Comparison of ENCODE assay signal across 8 cellular contexts in the genomic region with DNA sequence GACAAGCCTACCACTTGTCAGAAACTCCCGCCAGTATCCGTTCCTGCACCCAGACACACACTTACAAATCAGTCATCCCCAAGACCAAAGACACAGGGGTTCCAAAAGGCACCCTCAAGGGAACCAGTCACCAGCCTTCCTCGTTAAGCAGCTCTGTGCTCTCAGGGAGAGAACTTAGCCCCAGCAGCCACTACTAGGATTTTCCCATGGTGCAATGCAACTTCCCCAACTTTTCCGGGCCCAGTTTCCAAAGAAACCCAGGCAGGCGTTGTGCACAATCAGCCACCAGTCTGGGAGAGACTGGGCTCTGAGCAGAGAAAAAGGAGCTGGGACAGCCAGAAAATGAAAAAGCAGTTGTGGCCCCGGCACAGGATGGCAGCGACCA. TPM values are rescaled to one million over a fixed set of nuclear protein-coding genes. Genes with fewer than 3 reads are reported as not detected.
A peak's percentile ranks its signal among the peaks of the same experiment; 100 is the strongest.
DNase-seq lines count a peak whose midpoint lies in the region; ATAC-seq, FAIRE-seq and TF ChIP-seq lines count a peak whose summit lies in the region.

No MANE protein-coding gene starts in this region.

- TF ChIP-seq CTCF in AG10803 (conservative IDR thresholded peaks at IDR 0.05; ENCODE audit: low read length) (no peak), GM12878 (IDR thresholded peaks at IDR 0.05 in 2 of 3, conservative IDR thresholded peaks at IDR 0.05 in 1 of 3; ENCODE audit: control insufficient read depth in 2 of 3, extremely low read depth in 1 of 3, insufficient read depth in 1 of 3, low read depth in 3 of 3, low read length in 3 of 3) (no peak), omental fat pad (IDR thresholded peaks at IDR 0.05) (no peak)

- H3K79me2 ChIP-seq in GM12878 (ENCODE audit: control insufficient read depth, insufficient read depth, low read length): no peaks in the 10 kb centered on the region; the same call in none of the 2 replicates

- H3K9me3 ChIP-seq in GM12878 (replicated peaks; ENCODE audit: control insufficient read depth, insufficient read depth, low read length): no peaks in the 10 kb centered on the region; the same call in 2 of the 3 replicates
- no peaks in the 10 kb centered on the region for H3K9me3 ChIP-seq in iPS-18c (ENCODE audit: control insufficient read depth, insufficient read depth, low read length)

- no TSS peak for BruUV-seq in GM12878 (replicated peaks; lab: Mats Ljungman, UMichigan)

- CTCF ChIA-PET in GM12878 (lab: Yijun Ruan, JAX): interaction anchor here (0.7 to 1.0 kb wide), 2 partner anchors 15 to 742 kb away, joined by 4 read pairs; no protein-coding TSS in a partner anchor

- H3K27ac ChIP-seq in GM12878 (ENCODE audit: control insufficient read depth, insufficient read depth) (no peak overlapping the region), skin epidermis (peak overlapping the region in 18 of 21 experiments; percentile 55 to 93 (median 83))

- FAIRE-seq in GM12878 (lab: Jason Lieb, UNC): no peak

- intact Hi-C loops in GM12878 (cut with micrococcal nuclease; ENCODE audit: unreplicated experiment): loop anchor here (5.0 kb wide), 1 partner anchor 78 kb away; no protein-coding TSS in a partner anchor

- 48% methylated on average over 7 of the region's 7 CpGs for WGBS in GM12878 (ENCODE audit: insufficient coverage, insufficient replicate concordance, low lambda C conversion rate, missing lambda C conversion rate)

- H3K9ac ChIP-seq in GM12878 (ENCODE audit: control insufficient read depth, insufficient read depth, low read length): peak overlapping the region; percentile 42

- ATAC-seq in GM12878: no peak; the same call in 2 of the 3 replicates
- no peak for ATAC-seq in omental fat pad (ENCODE audit: low FRiP score)
- ATAC-seq in GM18909 (IDR thresholded peaks at IDR 0.05; ENCODE audit: poor library complexity, unreplicated experiment): no peak

- peak overlapping the region; percentile 88 for H2AFZ ChIP-seq in GM12878 (ENCODE audit: control insufficient read depth, low read depth, low read length)

- no peaks in the 10 kb centered on the region for H3K36me3 ChIP-seq in GM12878 (ENCODE audit: control insufficient read depth in 2 of 2, insufficient read depth in 2 of 2, low read length in 1 of 2)

- H3K4me3 ChIP-seq in AG10803 (ENCODE audit: low read length): peak overlapping the region; percentile 85
- H3K4me3 ChIP-seq in GM12878: peak overlapping the region; percentile 77
- H3K4me3 ChIP-seq in iPS-18c (ENCODE audit: insufficient read depth, low read depth, low read length): peak overlapping the region; percentile 72
- peak overlapping the region; percentile 38 to 83 (median 64) for H3K4me3 ChIP-seq in skin epidermis

- no peaks in the 10 kb centered on the region for H4K20me1 ChIP-seq in GM12878 (ENCODE audit: control insufficient read depth, insufficient read depth)

- H3K4me1 ChIP-seq in GM12878 (ENCODE audit: control insufficient read depth, insufficient read depth, low read length): peaks cover 12% of the 10 kb centered on the region

- no peak for TF ChIP-seq RAD21 in GM12878 (IDR thresholded peaks at IDR 0.05; ENCODE audit: insufficient read depth, low read depth, low read length)

- peak overlapping the region; percentile 91 for H3K4me2 ChIP-seq in GM12878 (ENCODE audit: control insufficient read depth, insufficient read depth)

- no peak for TF ChIP-seq POLR2A in GM12878 (IDR thresholded peaks at IDR 0.05; ENCODE audit: low read depth, low read length)

- in situ Hi-C loops in GM12878 (cut with MboI): no loop called here

- peaks cover 6 to 12% of the 10 kb centered on the region in 2 experiments for H3K27me3 ChIP-seq in GM12878 (replicated peaks in 1 of 2; ENCODE audit: control insufficient read depth in 2 of 2, insufficient read depth in 2 of 2, low read length in 1 of 2)

- SMC1A ChIA-PET in GM12878 (lab: Charles Lee; ENCODE audit: uncharacterized antibody, unreplicated experiment): interaction anchor here (0.7 to 1.3 kb wide), 2 partner anchors 14 to 78 kb away, joined by 3 read pairs; no protein-coding TSS in a partner anchor

- no peak for TF ChIP-seq EP300 in GM12878 (IDR thresholded peaks at IDR 0.05; ENCODE audit: borderline replicate concordance in 1 of 2, control insufficient read depth in 1 of 2, low read depth in 2 of 2, low read length in 2 of 2)

- DNase-seq in AG10803 (ENCODE audit: low read depth) (peak; percentile 49), HK-2 (ENCODE audit: unreplicated experiment) (peak; percentile 49), GM12878 (ENCODE audit: low read depth, low spot score) (no peak), omental fat pad (ENCODE audit: low spot score) (no peak), NOMO-1 treated with dmso at 0.1 percent for 144 hours (lab: John Stamatoyannopoulos, UW; ENCODE audit: unreplicated experiment) (no peak)

- RAD21 ChIA-PET in GM12878 (lab: Charles Lee; ENCODE audit: unreplicated experiment): no interaction called here

- POLR2A ChIA-PET in GM12878 (lab: Charles Lee): no interaction called here

TF ChIP-seq in GM12878, 131 proteins besides CTCF, POLR2A, EP300 and RAD21:
- TF ChIP-seq ATF7 (IDR thresholded peaks at IDR 0.05; ENCODE audit: low read depth): no peak
- no peak for TF ChIP-seq BCL11A (IDR thresholded peaks at IDR 0.05; ENCODE audit: low read depth, low read length)
- TF ChIP-seq NR2C2 (IDR thresholded peaks at IDR 0.05; ENCODE audit: borderline replicate concordance, control insufficient read depth, insufficient read length, low read depth): no peak
- TF ChIP-seq SMAD1 (IDR thresholded peaks at IDR 0.05; ENCODE audit: low read depth, partially characterized antibody): no peak
- TF ChIP-seq SUPT20H (IDR thresholded peaks at IDR 0.05; ENCODE audit: borderline replicate concordance, control insufficient read depth, low read depth, low read length): no peak
- TF ChIP-seq, protein P1, sequence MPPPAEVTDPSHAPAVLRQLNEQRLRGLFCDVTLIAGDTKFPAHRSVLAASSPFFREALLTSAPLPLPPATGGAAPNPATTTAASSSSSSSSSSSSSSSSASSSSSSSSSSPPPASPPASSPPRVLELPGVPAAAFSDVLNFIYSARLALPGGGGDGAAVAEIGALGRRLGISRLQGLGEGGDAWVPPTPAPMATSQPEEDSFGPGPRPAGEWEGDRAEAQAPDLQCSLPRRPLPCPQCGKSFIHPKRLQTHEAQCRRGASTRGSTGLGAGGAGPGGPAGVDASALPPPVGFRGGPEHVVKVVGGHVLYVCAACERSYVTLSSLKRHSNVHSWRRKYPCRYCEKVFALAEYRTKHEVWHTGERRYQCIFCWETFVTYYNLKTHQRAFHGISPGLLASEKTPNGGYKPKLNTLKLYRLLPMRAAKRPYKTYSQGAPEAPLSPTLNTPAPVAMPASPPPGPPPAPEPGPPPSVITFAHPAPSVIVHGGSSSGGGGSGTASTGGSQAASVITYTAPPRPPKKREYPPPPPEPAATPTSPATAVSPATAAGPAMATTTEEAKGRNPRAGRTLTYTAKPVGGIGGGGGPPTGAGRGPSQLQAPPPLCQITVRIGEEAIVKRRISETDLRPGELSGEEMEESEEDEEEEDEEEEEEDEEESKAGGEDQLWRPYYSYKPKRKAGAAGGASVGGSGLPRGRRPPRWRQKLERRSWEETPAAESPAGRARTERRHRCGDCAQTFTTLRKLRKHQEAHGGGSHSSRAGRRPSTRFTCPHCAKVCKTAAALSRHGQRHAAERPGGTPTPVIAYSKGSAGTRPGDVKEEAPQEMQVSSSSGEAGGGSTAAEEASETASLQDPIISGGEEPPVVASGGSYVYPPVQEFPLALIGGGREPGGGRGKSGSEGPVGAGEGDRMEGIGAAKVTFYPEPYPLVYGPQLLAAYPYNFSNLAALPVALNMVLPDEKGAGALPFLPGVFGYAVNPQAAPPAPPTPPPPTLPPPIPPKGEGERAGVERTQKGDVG (CRISPR knock-in tag; IDR thresholded peaks at IDR 0.05): no peak
- no peak for TF ChIP-seq CHD1 (IDR thresholded peaks at IDR 0.05; ENCODE audit: low read depth, low read length)
- no peak for TF ChIP-seq YY1 (IDR thresholded peaks at IDR 0.05; ENCODE audit: low read depth, low read length)
- TF ChIP-seq RCOR1 (conservative IDR thresholded peaks at IDR 0.05; ENCODE audit: low read depth, low read length): no peak
- TF ChIP-seq MYC (IDR thresholded peaks at IDR 0.05; ENCODE audit: insufficient read depth, insufficient read length, insufficient replicate concordance, low read length, severe bottlenecking): no peak
- TF ChIP-seq BMI1 (IDR thresholded peaks at IDR 0.05; ENCODE audit: borderline replicate concordance): no peak
- no peak for TF ChIP-seq EGR1 (IDR thresholded peaks at IDR 0.05; ENCODE audit: borderline replicate concordance in 1 of 2, low read depth in 2 of 2, low read length in 2 of 2)
- TF ChIP-seq CBX3 (IDR thresholded peaks at IDR 0.05; ENCODE audit: borderline replicate concordance, low read depth): no peak
- no peak for TF ChIP-seq RUNX3 (IDR thresholded peaks at IDR 0.05; ENCODE audit: low read length)
- TF ChIP-seq CBFB (IDR thresholded peaks at IDR 0.05; ENCODE audit: low read depth): no peak
TF ChIP-seq in GM12878: peak in this region for 0.

RNA-seq across cellular contexts. Expression of a gene that starts 1.2 kb away (rescaled TPM):
- total RNA-seq in GM12878 (2013; cell fraction: nucleolus; rRNA removed): 13.3 and 16.7 TPM in 2 replicates
- 2.4 and 2.8 TPM in 2 replicates for total RNA-seq in GM12878 (2014; rRNA removed)
- 2.3 and 2.7 TPM in 2 replicates for total RNA-seq in GM12878 (2014; rRNA removed; fragmentation: Illumina TruSeq; extraction: Trizol)
- total RNA-seq in GM12878 (2021): 5.4 and 6.6 TPM in 2 replicates
- polyA plus RNA-seq in GM12878 (2011; ENCODE audit: low read depth): 1.8 TPM
- 4.3 and 4.4 TPM in 2 replicates for polyA plus RNA-seq in GM12878 (2011; rRNA removed)
- 5.7 and 6.3 TPM in 2 replicates for polyA plus RNA-seq in GM12878 (2011; cell fraction: cytosol; rRNA removed)
- polyA plus RNA-seq in GM12878 (2011; cell fraction: nucleus; rRNA removed): 47.0 and 47.1 TPM in 2 replicates
- 2.6 and 3.8 TPM in 2 replicates for polyA plus RNA-seq in GM12878 (2012)
- 2.7 and 3.6 TPM in 2 replicates for polyA plus RNA-seq in GM12878 (2014; fragmentation: Illumina TruSeq; extraction: Trizol)
- polyA plus RNA-seq in GM12878 (2014; fragmentation: Nextera tagmentation; extraction: Ambion mirVana): under 1 TPM; 0.18 to 0.22 TPM
- 3.7 and 5.3 TPM in 2 replicates for polyA plus RNA-seq in GM12878 (2014; rRNA removed)
- polyA plus RNA-seq in GM12878 (2016; fragmentation: Nextera tagmentation; extraction: Ambion mirVana): under 1 TPM; 0.55 to 0.88 TPM
- 6.6 and 8.6 TPM in 2 replicates for polyA minus RNA-seq in GM12878 (2011; rRNA and poly(A)+ RNA removed)
- 3.2 and 3.5 TPM in 2 replicates for polyA minus RNA-seq in GM12878 (2011; cell fraction: cytosol; rRNA and poly(A)+ RNA removed)
- 7.5 and 17.6 TPM in 2 replicates for polyA minus RNA-seq in GM12878 (2011; cell fraction: nucleus; rRNA and poly(A)+ RNA removed)
- total RNA-seq in omental fat pad: 10 to 100 TPM; 28.1 to 42.7 (median 38.3) TPM

Comparison
In these comparisons a context has a peak if more than half of its experiments do, and no peak if none do; other contexts are left out.
1. DNase-seq: peak in AG10803 (single experiment) and HK-2 (single experiment); none in GM12878 (single experiment), omental fat pad (single experiment) and NOMO-1 treated with dmso at 0.1 percent for 144 hours (single experiment).
2. Peak in every context shown above with its lines, with median percentiles within 50 percentile points of each other: H3K4me3 ChIP-seq.